ENCODE assay signal across 8 cellular contexts in the genomic region with DNA sequence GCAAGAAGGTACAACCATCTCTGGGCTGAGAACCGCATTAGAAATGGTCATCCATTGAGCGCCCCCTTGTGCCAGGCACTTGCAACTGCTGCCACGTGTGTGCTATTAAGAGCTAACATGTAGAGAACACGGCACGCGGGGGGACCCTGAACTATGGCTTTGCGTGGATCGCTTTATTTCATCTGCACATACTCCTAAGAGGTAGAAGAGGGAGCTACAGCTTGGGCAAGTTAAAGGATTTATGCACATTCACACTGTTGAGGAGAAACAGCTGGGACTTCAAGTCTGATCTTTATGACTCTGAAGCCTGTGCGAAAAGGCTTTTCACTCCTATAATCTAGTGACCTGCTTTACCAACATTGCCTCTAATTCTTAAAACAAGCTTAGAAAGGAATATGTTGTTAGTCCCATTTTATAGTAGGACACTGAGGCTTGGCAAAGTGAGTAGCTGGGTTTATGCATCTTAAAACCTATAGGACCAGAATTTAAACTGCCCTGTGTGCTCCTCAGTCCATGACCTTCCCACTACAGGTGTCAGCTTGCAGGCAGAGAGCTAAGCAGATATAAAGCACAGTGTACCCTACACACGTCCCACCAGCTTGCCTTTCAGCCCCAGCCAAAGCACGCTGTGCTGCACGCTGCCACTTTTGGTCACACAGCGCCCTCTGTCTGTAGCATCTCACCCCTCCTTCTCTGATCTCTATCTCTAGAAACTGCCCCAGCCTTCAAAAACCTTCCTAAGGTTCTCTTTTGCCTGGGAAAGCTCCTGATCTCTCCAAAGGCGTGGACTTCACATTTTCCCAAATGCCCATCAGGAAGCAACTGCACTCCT. TPM values are rescaled to one million over a fixed set of nuclear protein-coding genes. Genes with fewer than 3 reads are reported as not detected.
DNase-seq lines count a peak whose midpoint lies in the region; ATAC-seq lines count a peak whose summit lies in the region.

No MANE protein-coding gene starts in this region.

- H3K27ac ChIP-seq in BLaER1 treated with 17β-estradiol and CSF1 and Interleukin-3, amounts not matched to agents 10 nM and 100 nM, result 0 out of 22 replicates have a peak overlapping the region, but pooled peaks of 1 of the 11 experiments have one; percentile 13

- H3K9me3 ChIP-seq in BLaER1 treated with 17β-estradiol and CSF1 and Interleukin-3, amounts not matched to agents 10 nM and 100 nM (replicated peaks in 1 of 11), result no peaks in the 10 kb centered on the region

- H3K9ac ChIP-seq in BLaER1 treated with 17β-estradiol and CSF1 and Interleukin-3, amounts not matched to agents 10 nM and 100 nM, result peak overlapping the region in 3 of 11 experiments; percentile 2 to 37 (median 34); a peak in 1 of 22 replicates

- ATAC-seq in GM19351 (IDR thresholded peaks at IDR 0.05; ENCODE audit: unreplicated experiment) (peak; percentile 83), HG03442 (IDR thresholded peaks at IDR 0.05; ENCODE audit: unreplicated experiment) (peak; percentile 76)

- H3K4me1 ChIP-seq in BLaER1 treated with 17β-estradiol and CSF1 and Interleukin-3, amounts not matched to agents 10 nM and 100 nM, result peaks cover 42 to 58% (median 45%) of the 10 kb centered on the region in 10 experiments

- DNase-seq in NCI-H510A (lab: John Stamatoyannopoulos, UW) (peak; percentile 74), cerebellum (ENCODE audit: low spot score) (peak; percentile 83), left kidney (ENCODE audit: low read depth, low spot score) (peak; percentile 92)
- DNase-seq in activated CD4-positive, alpha-beta T cell treated with anti-CD3 and anti-CD28 coated beads for 1 hour, result peak; percentile 64
- DNase-seq in stimulated activated CD4-positive, alpha-beta T cell treated with anti-CD3 and anti-CD28 coated beads, Interleukin-4, amount 100 ng/mL, for 4 hours, result peak; percentile 80 to 82

- H4K20me1 ChIP-seq in BLaER1 treated with 17β-estradiol and CSF1 and Interleukin-3, amounts not matched to agents 10 nM and 100 nM, result no peaks in the 10 kb centered on the region

- no peaks in the 10 kb centered on the region for H3K27me3 ChIP-seq in BLaER1 treated with 17β-estradiol and CSF1 and Interleukin-3, amounts not matched to agents 10 nM and 100 nM

- H3K4me2 ChIP-seq in BLaER1 treated with 17β-estradiol and CSF1 and Interleukin-3, amounts not matched to agents 10 nM and 100 nM, result peak overlapping the region; percentile 58 to 86 (median 71)

- peak overlapping the region in 2 of 10 experiments; percentile 1 to 7; a peak in 2 of 20 replicates for H3K4me3 ChIP-seq in BLaER1 treated with 17β-estradiol and CSF1 and Interleukin-3, amounts not matched to agents 10 nM and 100 nM

- H3K36me3 ChIP-seq in BLaER1 treated with 17β-estradiol and CSF1 and Interleukin-3, amounts not matched to agents 10 nM and 100 nM, result no peaks in the 10 kb centered on the region

RNA-seq across cellular contexts. Expression of gene STARD5, which starts 57.8 kb away (rescaled TPM):
- 7.8 TPM for total RNA-seq in cerebellum
